16 cellular contexts compared by ENCODE assay signal in the genomic region with DNA sequence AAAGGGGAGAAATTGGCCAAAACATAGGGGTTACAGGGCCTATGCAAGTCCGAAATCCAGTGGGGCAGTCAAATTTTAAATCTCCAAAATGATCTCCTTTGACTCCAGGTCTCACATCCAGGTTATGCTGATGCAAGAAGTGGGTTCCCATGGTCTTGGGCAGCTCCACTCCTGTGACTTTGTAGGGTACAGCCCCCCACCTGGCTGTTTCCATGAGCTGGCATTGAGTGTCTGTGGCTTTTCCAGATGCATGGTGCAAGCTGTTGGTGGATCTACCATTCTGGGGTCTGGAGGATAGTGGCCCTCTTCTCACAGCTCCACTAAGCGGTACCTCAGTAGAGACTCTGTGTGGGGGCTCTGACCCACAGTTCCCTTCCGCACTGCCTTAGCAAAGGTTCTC. TPM values are rescaled to one million over a fixed set of nuclear protein-coding genes. Genes with fewer than 3 reads are reported as not detected.
"Had no signal": no experiment of that assay in that cellular context is flagged by ENCODE, and none has a peak within 500 bp of the region (broad histone marks: within the 10 kb centered on the region; RNA-seq: fewer than 3 reads in every experiment).

No MANE protein-coding gene starts in this region.

RNA-seq across cellular contexts. Expression of a gene that starts 54.2 kb away (rescaled TPM):
- total RNA-seq: activated naive CD4-positive, alpha-beta T cell treated with anti-CD3 and anti-CD28 coated beads for 36 hours; activated naive CD4-positive, alpha-beta T cell treated with anti-CD3 and anti-CD28 coated beads, Interleukin-2, amount 50 U/mL, for 72 hours; activated naive CD8-positive, alpha-beta T cell treated with anti-CD3 and anti-CD28 coated beads for 36 hours; activated naive CD8-positive, alpha-beta T cell treated with anti-CD3 and anti-CD28 coated beads, Interleukin-2, amount 10 ng/mL, durations not matched to agents 7 days and 5 days; activated T-cell treated with anti-CD3 and anti-CD28 coated beads, Interleukin-2, amount 50 U/mL, for 4 hours; activated T-cell treated with anti-CD3 and anti-CD28 coated beads, Interleukin-2, amount 50 U/mL, for 72 hours; activated T-helper 1 cell treated with anti-CD3 and anti-CD28 coated beads, Interleukin-12 subunit alpha, Interleukin-12 subunit beta, Interleukin-2, Interleukin-4 antibody, amounts not matched to agents 30 ng/mL and 10 ng/mL and 1 ng/mL, durations not matched to agents 14 hours and 24 hours and 36 hours; activated T-helper 17 cell treated with anti-CD3 and anti-CD28 coated beads, Interleukin-2, amount 50 U/mL, for 72 hours; activated T-helper 2 cell treated with anti-CD3 and anti-CD28 coated beads, Interferon-gamma antibody, Interleukin-2, Interleukin-4, amounts not matched to agents 10 μg/mL and 5 μg/mL and 100 μg/mL, durations not matched to agents 14 hours and 24 hours and 36 hours; adrenal gland; aorta; ascending aorta; body of pancreas; bronchial epithelial cell; chondrocyte had no signal
- polyA plus RNA-seq: adipose tissue, adrenal gland, aorta had no signal
